In the genomic region with DNA sequence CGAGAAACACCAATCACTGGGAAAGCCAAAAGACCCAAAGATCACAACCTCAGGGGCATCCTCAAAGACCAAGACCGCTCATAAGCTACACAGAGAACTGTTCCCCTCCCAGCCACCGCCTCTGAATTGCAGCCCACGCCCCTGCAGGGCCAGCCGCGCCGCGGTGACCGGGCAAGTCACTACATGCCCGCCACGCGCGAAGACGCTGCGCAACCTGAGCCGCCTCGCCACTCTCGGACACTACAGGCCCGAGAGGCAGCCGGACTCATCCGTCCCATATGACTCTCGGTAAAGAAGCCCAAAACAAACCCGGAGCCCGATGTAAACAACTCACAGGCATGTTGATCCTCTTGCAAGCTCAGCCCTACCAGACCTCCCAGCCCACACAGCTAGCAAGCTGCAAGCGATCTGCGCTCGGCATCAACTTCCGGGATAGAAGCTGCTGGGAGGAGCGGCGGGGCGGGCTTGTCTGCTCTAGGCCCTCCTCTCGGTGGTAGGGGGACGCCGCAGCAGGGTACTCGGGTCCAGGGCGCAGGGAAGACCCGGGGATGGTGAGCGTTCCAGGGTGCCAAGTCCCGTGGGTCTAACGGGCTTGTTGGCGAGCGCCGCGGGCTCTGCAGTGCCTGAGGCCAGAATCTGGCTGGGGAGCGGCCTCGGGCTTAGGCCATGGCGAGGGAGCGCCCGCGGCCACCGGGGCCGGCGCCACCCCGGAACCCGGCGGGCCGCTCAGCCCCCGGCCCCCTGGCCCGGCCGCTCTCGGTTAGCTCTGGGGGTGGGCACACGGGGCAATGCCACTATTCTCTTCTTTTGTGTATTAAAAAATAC, we compare ENCODE assay signal across 1 cellular context.
TF ChIP-seq lines count a peak whose summit lies in the region.

Gene RPS27L (minus strand): TSS at position 412 of the 825 bp plus-strand sequence. CDS start 72 bp downstream, at position 340.

TF ChIP-seq in HepG2, 621 proteins besides CTCF, POLR2A, EP300 and RAD21 (continued from another document and continues in another):
- TF ChIP-seq ZNF317 (CRISPR knock-in tag; IDR thresholded peaks at IDR 0.05) (0 out of 2 replicates have a peak, but pooled peaks have one; percentile 49), RBM22 (optimal IDR thresholded peaks at IDR 0.05; ENCODE audit: low read length) (peak; percentile 35), ZNF567 (CRISPR knock-in tag; IDR thresholded peaks at IDR 0.05; ENCODE audit: borderline replicate concordance) (0 out of 2 replicates have a peak, but pooled peaks have one; percentile 63), ZMYM2 (CRISPR knock-in tag; IDR thresholded peaks at IDR 0.05) (no peak), SIX1 (CRISPR knock-in tag; IDR thresholded peaks at IDR 0.05; ENCODE audit: borderline replicate concordance) (no peak), FOXO4 (CRISPR knock-in tag; conservative IDR thresholded peaks at IDR 0.05) (no peak), ZNF362 (CRISPR knock-in tag; IDR thresholded peaks at IDR 0.05; ENCODE audit: borderline replicate concordance) (no peak), ZNF256 (CRISPR knock-in tag; conservative IDR thresholded peaks at IDR 0.05) (peak; percentile 77; the same call in 1 of the 2 replicates), ZNF580 (CRISPR knock-in tag; IDR thresholded peaks at IDR 0.05; ENCODE audit: borderline replicate concordance, low read depth) (peak; percentile 84), ELF1 (CRISPR knock-in tag; IDR thresholded peaks at IDR 0.05) (peak; percentile 99), EHMT2 (IDR thresholded peaks at IDR 0.05; ENCODE audit: borderline replicate concordance, low read depth, low read length) (no peak), SNAPC5 (CRISPR knock-in tag; IDR thresholded peaks at IDR 0.05; ENCODE audit: borderline replicate concordance) (no peak), ZNF329 (CRISPR knock-in tag; IDR thresholded peaks at IDR 0.05; ENCODE audit: low read depth) (peak; percentile 54; the same call in 1 of the 2 replicates), ZBTB44 (CRISPR knock-in tag; IDR thresholded peaks at IDR 0.05) (peak; percentile 22; the same call in 1 of the 2 replicates), MAX (IDR thresholded peaks at IDR 0.05) (peak; percentile 83; the same call in 1 of the 2 replicates), TOPORS (CRISPR knock-in tag; IDR thresholded peaks at IDR 0.05) (no peak), ZNF562 (CRISPR knock-in tag; IDR thresholded peaks at IDR 0.05; ENCODE audit: borderline replicate concordance) (no peak), SRF (IDR thresholded peaks at IDR 0.05; ENCODE audit: low read depth, low read length) (no peak), HOXA9 (CRISPR knock-in tag; IDR thresholded peaks at IDR 0.05; ENCODE audit: borderline replicate concordance) (peak; percentile 51; the same call in 1 of the 2 replicates), MEIS1 (CRISPR knock-in tag; IDR thresholded peaks at IDR 0.05; ENCODE audit: borderline replicate concordance) (peak; percentile 57), GLMP (CRISPR knock-in tag; IDR thresholded peaks at IDR 0.05; ENCODE audit: borderline replicate concordance) (no peak), ZNF773 (CRISPR knock-in tag; IDR thresholded peaks at IDR 0.05; ENCODE audit: borderline replicate concordance) (no peak), WIZ (CRISPR knock-in tag; IDR thresholded peaks at IDR 0.05) (0 out of 2 replicates have a peak, but pooled peaks have one; percentile 19), ZNF24 (IDR thresholded peaks at IDR 0.05) (no peak), ZNF720 (CRISPR knock-in tag; IDR thresholded peaks at IDR 0.05) (no peak), ZNF382 (CRISPR knock-in tag; IDR thresholded peaks at IDR 0.05; ENCODE audit: borderline replicate concordance) (no peak), MXI1 (IDR thresholded peaks at IDR 0.05; ENCODE audit: borderline replicate concordance, low read depth, low read length) (peak; percentile 84; the same call in 2 of the 3 replicates), HNRNPL (IDR thresholded peaks at IDR 0.05; ENCODE audit: low read depth, low read length) (peak; percentile 85), ONECUT2 (CRISPR knock-in tag; IDR thresholded peaks at IDR 0.05) (no peak), AGO2 (optimal IDR thresholded peaks at IDR 0.05; ENCODE audit: low read depth, low read length) (peak; percentile 92), HNRNPH1 (optimal IDR thresholded peaks at IDR 0.05; ENCODE audit: low read depth, low read length) (peak; percentile 57), ZFP1 (CRISPR knock-in tag; IDR thresholded peaks at IDR 0.05) (0 out of 2 replicates have a peak, but pooled peaks have one; percentile 20), ZNF678 (CRISPR knock-in tag; IDR thresholded peaks at IDR 0.05) (no peak; the same call in 1 of the 2 replicates), ZNF883 (CRISPR knock-in tag; IDR thresholded peaks at IDR 0.05; ENCODE audit: not compliant biosample characterization) (peak; percentile 74), SOX5 (CRISPR knock-in tag; IDR thresholded peaks at IDR 0.05; ENCODE audit: borderline replicate concordance) (no peak), MXD4 (CRISPR knock-in tag; IDR thresholded peaks at IDR 0.05) (peak; percentile 31), ZNF264 (CRISPR knock-in tag; IDR thresholded peaks at IDR 0.05) (peak; percentile 81), ZFP90 (CRISPR knock-in tag; IDR thresholded peaks at IDR 0.05; ENCODE audit: borderline replicate concordance) (peak; percentile 68; the same call in 1 of the 2 replicates), KLF6 (CRISPR knock-in tag; IDR thresholded peaks at IDR 0.05) (peak; percentile 96), ZNF550 (CRISPR knock-in tag; IDR thresholded peaks at IDR 0.05; ENCODE audit: borderline replicate concordance) (no peak), ZNF761 (CRISPR knock-in tag; conservative IDR thresholded peaks at IDR 0.05) (0 out of 2 replicates have a peak, but pooled peaks have one; percentile 34), KLF16 (CRISPR knock-in tag; IDR thresholded peaks at IDR 0.05) (peak in 1 of 2 experiments; percentile 86; a peak in 2 of 4 replicates), ARNT (IDR thresholded peaks at IDR 0.05) (no peak), FOXK1 (CRISPR knock-in tag; IDR thresholded peaks at IDR 0.05; ENCODE audit: borderline replicate concordance, low read depth) (peak; percentile 81; the same call in 1 of the 2 replicates), NONO (IDR thresholded peaks at IDR 0.05) (no peak), NONO (CRISPR knock-in tag; conservative IDR thresholded peaks at IDR 0.05) (peak; percentile 91), JARID2 (CRISPR knock-in tag; IDR thresholded peaks at IDR 0.05; ENCODE audit: insufficient replicate concordance) (peak; percentile 75), ZNF335 (CRISPR knock-in tag; IDR thresholded peaks at IDR 0.05) (no peak; the same call in 1 of the 2 replicates)
- TF ChIP-seq, protein P1, sequence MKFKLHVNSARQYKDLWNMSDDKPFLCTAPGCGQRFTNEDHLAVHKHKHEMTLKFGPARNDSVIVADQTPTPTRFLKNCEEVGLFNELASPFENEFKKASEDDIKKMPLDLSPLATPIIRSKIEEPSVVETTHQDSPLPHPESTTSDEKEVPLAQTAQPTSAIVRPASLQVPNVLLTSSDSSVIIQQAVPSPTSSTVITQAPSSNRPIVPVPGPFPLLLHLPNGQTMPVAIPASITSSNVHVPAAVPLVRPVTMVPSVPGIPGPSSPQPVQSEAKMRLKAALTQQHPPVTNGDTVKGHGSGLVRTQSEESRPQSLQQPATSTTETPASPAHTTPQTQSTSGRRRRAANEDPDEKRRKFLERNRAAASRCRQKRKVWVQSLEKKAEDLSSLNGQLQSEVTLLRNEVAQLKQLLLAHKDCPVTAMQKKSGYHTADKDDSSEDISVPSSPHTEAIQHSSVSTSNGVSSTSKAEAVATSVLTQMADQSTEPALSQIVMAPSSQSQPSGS (CRISPR knock-in tag; IDR thresholded peaks at IDR 0.05): peak; percentile 67; the same call in 1 of the 2 replicates
- TF ChIP-seq, protein P2, sequence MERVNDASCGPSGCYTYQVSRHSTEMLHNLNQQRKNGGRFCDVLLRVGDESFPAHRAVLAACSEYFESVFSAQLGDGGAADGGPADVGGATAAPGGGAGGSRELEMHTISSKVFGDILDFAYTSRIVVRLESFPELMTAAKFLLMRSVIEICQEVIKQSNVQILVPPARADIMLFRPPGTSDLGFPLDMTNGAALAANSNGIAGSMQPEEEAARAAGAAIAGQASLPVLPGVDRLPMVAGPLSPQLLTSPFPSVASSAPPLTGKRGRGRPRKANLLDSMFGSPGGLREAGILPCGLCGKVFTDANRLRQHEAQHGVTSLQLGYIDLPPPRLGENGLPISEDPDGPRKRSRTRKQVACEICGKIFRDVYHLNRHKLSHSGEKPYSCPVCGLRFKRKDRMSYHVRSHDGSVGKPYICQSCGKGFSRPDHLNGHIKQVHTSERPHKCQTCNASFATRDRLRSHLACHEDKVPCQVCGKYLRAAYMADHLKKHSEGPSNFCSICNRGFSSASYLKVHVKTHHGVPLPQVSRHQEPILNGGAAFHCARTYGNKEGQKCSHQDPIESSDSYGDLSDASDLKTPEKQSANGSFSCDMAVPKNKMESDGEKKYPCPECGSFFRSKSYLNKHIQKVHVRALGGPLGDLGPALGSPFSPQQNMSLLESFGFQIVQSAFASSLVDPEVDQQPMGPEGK (CRISPR knock-in tag; IDR thresholded peaks at IDR 0.05): peak; percentile 78
- TF ChIP-seq, protein P3, sequence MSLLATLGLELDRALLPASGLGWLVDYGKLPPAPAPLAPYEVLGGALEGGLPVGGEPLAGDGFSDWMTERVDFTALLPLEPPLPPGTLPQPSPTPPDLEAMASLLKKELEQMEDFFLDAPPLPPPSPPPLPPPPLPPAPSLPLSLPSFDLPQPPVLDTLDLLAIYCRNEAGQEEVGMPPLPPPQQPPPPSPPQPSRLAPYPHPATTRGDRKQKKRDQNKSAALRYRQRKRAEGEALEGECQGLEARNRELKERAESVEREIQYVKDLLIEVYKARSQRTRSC (CRISPR knock-in tag; IDR thresholded peaks at IDR 0.05; ENCODE audit: low read depth): no peak
- TF ChIP-seq, protein P4, sequence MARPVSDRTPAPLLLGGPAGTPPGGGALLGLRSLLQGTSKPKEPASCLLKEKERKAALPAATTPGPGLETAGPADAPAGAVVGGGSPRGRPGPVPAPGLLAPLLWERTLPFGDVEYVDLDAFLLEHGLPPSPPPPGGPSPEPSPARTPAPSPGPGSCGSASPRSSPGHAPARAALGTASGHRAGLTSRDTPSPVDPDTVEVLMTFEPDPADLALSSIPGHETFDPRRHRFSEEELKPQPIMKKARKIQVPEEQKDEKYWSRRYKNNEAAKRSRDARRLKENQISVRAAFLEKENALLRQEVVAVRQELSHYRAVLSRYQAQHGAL (CRISPR knock-in tag; IDR thresholded peaks at IDR 0.05; ENCODE audit: not compliant biosample characterization): no peak
- TF ChIP-seq, protein P5, sequence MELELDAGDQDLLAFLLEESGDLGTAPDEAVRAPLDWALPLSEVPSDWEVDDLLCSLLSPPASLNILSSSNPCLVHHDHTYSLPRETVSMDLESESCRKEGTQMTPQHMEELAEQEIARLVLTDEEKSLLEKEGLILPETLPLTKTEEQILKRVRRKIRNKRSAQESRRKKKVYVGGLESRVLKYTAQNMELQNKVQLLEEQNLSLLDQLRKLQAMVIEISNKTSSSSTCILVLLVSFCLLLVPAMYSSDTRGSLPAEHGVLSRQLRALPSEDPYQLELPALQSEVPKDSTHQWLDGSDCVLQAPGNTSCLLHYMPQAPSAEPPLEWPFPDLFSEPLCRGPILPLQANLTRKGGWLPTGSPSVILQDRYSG (CRISPR knock-in tag; IDR thresholded peaks at IDR 0.05): no peak
